ENCODE assay signal across 18 cellular contexts in genomic region chr1:101356013-101356412, GRCh38.
DNase-seq lines count a peak whose midpoint lies in the region; ATAC-seq, FAIRE-seq and TF ChIP-seq lines count a peak whose summit lies in the region.
"Had no signal": no experiment of that assay in that cellular context is flagged by ENCODE, and none has a peak within 500 bp of the region (broad histone marks: within the 10 kb centered on the region; RNA-seq: fewer than 3 reads in every experiment).

No MANE protein-coding gene starts in this region.

- in situ Hi-C loops in IMR-90 (cut with MboI; ENCODE audit: low sequenced_read_pairs) (no loop called here), KBM-7 (cut with MboI; ENCODE audit: low pct_unique_long_range_greater_than_20kb, low sequenced_read_pairs) (no loop called here)

- H3K79me1 ChIP-seq in IMR-90 (ENCODE audit: low read depth in 1 of 2, low read length in 2 of 2) (no peaks in the 10 kb centered on the region), H1 (ENCODE audit: low read depth, low read length) (no peaks in the 10 kb centered on the region)

- no peaks in the 10 kb centered on the region for H3K23me2 ChIP-seq in H1 (ENCODE audit: low read depth, low read length)

- H3K36me3 ChIP-seq in IMR-90 (ENCODE audit: control insufficient read depth, insufficient read depth, low read length) (no peaks in the 10 kb centered on the region), H1 (ENCODE audit: control insufficient read depth in 2 of 4, insufficient read depth in 4 of 4, low read length in 3 of 4) (no peaks in the 10 kb centered on the region), gastroesophageal sphincter (no peaks in the 10 kb centered on the region)

- no peak for TF ChIP-seq EP300 in A549 (IDR thresholded peaks at IDR 0.05)
- no peak for TF ChIP-seq EP300 in H1 (IDR thresholded peaks at IDR 0.05; ENCODE audit: borderline replicate concordance in 1 of 2, low read depth in 2 of 2, low read length in 2 of 2)
- no peak for TF ChIP-seq EP300 in gastroesophageal sphincter (IDR thresholded peaks at IDR 0.05)

- WGBS in A549 (ENCODE audit: missing lambda C conversion rate), result 85% methylated on average over 3 of the region's 3 CpGs
- WGBS in IMR-90 (ENCODE audit: extremely low coverage in 2 of 2, insufficient read length in 1 of 2), 2 experiments, result no CpG with 5 or more reads among the region's 3 CpGs
- 96% methylated on average over 3 of the region's 3 CpGs; no CpG with 5 or more reads in 1 of the 2 experiments for WGBS in H1 (ENCODE audit: extremely low coverage in 1 of 2, insufficient coverage in 1 of 2, insufficient read length in 1 of 2, insufficient replicate concordance in 2 of 2, low coverage in 1 of 2, low lambda C conversion rate in 2 of 2, missing lambda C conversion rate in 1 of 2), 2 experiments
- WGBS in gastroesophageal sphincter (ENCODE audit: low coverage in 1 of 2), 2 donors, result 86 to 95% methylated on average over 3 of the region's 3 CpGs

- no peak overlapping the region for H4K5ac ChIP-seq in IMR-90 (ENCODE audit: low read depth, low read length)
- H4K5ac ChIP-seq in H1 (ENCODE audit: insufficient read length, low read depth, low read length), result no peak overlapping the region

- H3K4me2 ChIP-seq in A549, result no peak overlapping the region
- H3K4me2 ChIP-seq in IMR-90 (ENCODE audit: low read depth, low read length), result no peak overlapping the region
- H3K4me2 ChIP-seq in H1 (ENCODE audit: insufficient read depth in 1 of 2, low read depth in 2 of 2, low read length in 2 of 2), result no peak overlapping the region

- H3K14ac ChIP-seq in IMR-90 (replicated peaks; ENCODE audit: low read depth, low read length), result no peak overlapping the region
- H3K14ac ChIP-seq in H1 (ENCODE audit: insufficient read length), result no peak overlapping the region

- intact Hi-C loops in IMR-90 (cut with micrococcal nuclease), result no loop called here

- BruUV-seq in IMR-90 (replicated peaks; lab: Mats Ljungman, UMichigan), result no TSS peak

- H3K27me3 ChIP-seq in IMR-90 (ENCODE audit: control insufficient read depth, insufficient read depth, low read length), result peaks cover 11% of the 10 kb centered on the region
- H3K27me3 ChIP-seq in H1 (replicated peaks in 1 of 4; ENCODE audit: control insufficient read depth in 3 of 4, extremely low read depth in 1 of 4, insufficient read depth in 3 of 4, low read length in 3 of 4), result no peaks in the 10 kb centered on the region
- H3K27me3 ChIP-seq in gastroesophageal sphincter, result no peaks in the 10 kb centered on the region

- ATAC-seq in A549 (no peak), IMR-90 (ENCODE audit: low read depth) (no peak), gastroesophageal sphincter (no peak)

- no peak overlapping the region for H3K23ac ChIP-seq in IMR-90 (ENCODE audit: low read depth, low read length)
- H3K23ac ChIP-seq in H1 (ENCODE audit: insufficient read length), result no peak overlapping the region

- H3K27ac ChIP-seq in A549, result no peak overlapping the region
- H3K27ac ChIP-seq in IMR-90 (ENCODE audit: insufficient read depth, low read length), result no peak overlapping the region
- H3K27ac ChIP-seq in H1 (ENCODE audit: low read depth, low read length), result no peak overlapping the region
- H3K27ac ChIP-seq in gastroesophageal sphincter, result no peak overlapping the region

- no peak overlapping the region for H4K8ac ChIP-seq in IMR-90 (ENCODE audit: low read depth in 2 of 2, low read length in 2 of 2)
- no peak overlapping the region for H4K8ac ChIP-seq in H1 (ENCODE audit: extremely low read depth, insufficient read depth, low read length)

- CTCF ChIA-PET in A549 (lab: Yijun Ruan, JAX), result interaction anchor here (0.9 to 1.7 kb wide), 2 partner anchors 16 to 47 kb away, joined by 3 to 9 read pairs; no protein-coding TSS in a partner anchor
- CTCF ChIA-PET in IMR-90 (lab: Yijun Ruan, JAX), result interaction anchor here (0.9 to 2.5 kb wide), 3 partner anchors 18 to 47 kb away, joined by 3 to 9 read pairs (median 3); no protein-coding TSS in a partner anchor
- CTCF ChIA-PET in H1 (lab: Charles Lee; ENCODE audit: partially characterized antibody), result interaction anchor here (0.7 to 3.6 kb wide), 11 partner anchors 8 to 86 kb away, joined by 3 to 43 read pairs (median 5); no protein-coding TSS in a partner anchor

- TF ChIP-seq CTCF in A549 (IDR thresholded peaks at IDR 0.05) (no peak), IMR-90 (conservative IDR thresholded peaks at IDR 0.05; ENCODE audit: low read depth, low read length) (no peak), H1 (IDR thresholded peaks at IDR 0.05; ENCODE audit: control extremely low read depth in 1 of 3, insufficient read depth in 1 of 3, low read depth in 1 of 3, low read length in 3 of 3) (no peak), gastroesophageal sphincter (IDR thresholded peaks at IDR 0.05) (no peak)

- H3K9ac ChIP-seq in IMR-90 (ENCODE audit: low read depth, low read length), result no peak overlapping the region
- H3K9ac ChIP-seq in H1 (replicated peaks in 1 of 4; ENCODE audit: extremely low read depth in 1 of 4, low read depth in 3 of 4, low read length in 3 of 4), result no peak overlapping the region

- H2BK120ac ChIP-seq in IMR-90 (ENCODE audit: low read depth, low read length) (no peak overlapping the region), H1 (replicated peaks; ENCODE audit: low read depth, low read length) (no peak overlapping the region)

- no peak overlapping the region for H3K18ac ChIP-seq in IMR-90 (ENCODE audit: low read depth, low read length)
- H3K18ac ChIP-seq in H1 (ENCODE audit: extremely low read depth, low read length), result no peak overlapping the region

- no peak for FAIRE-seq in A549 (lab: Jason Lieb, UNC)
- no peak for FAIRE-seq in H1 (lab: Jason Lieb, UNC)
- FAIRE-seq: G401.6, GM12892 had no signal

- DNase-seq in A549 (ENCODE audit: low read depth in 1 of 2, low spot score in 1 of 2) (no peak), IMR-90 (no peak), H1 (ENCODE audit: low read depth in 1 of 2, low spot score in 2 of 2) (no peak), KBM-7 (no peak), dermis blood vessel endothelial cell (no peak)
- DNase-seq: 8988T; C1 segment of cervical spinal cord; Calu3; CD4-positive, alpha-beta memory T cell; COR-L47; DMS53; DMS79 treated with DMSO at 0.1 percent for 48 hours; GOT3; H7; HCEC 1CT had no signal

- H2BK15ac ChIP-seq in IMR-90 (ENCODE audit: low read depth, low read length) (no peak overlapping the region), H1 (ENCODE audit: low read length) (no peak overlapping the region)

- H4K20me1 ChIP-seq in IMR-90 (ENCODE audit: insufficient read depth, low read length) (no peaks in the 10 kb centered on the region), H1 (replicated peaks in 1 of 2; ENCODE audit: control insufficient read depth in 1 of 2, insufficient read depth in 2 of 2, low read length in 2 of 2) (no peaks in the 10 kb centered on the region)

- no peaks in the 10 kb centered on the region for H3K79me2 ChIP-seq in H1 (ENCODE audit: control insufficient read depth in 1 of 2, insufficient read depth in 2 of 2, low read length in 2 of 2)

- no peak overlapping the region for H4K91ac ChIP-seq in IMR-90 (ENCODE audit: insufficient read depth, low read depth, low read length)
- H4K91ac ChIP-seq in H1 (replicated peaks; ENCODE audit: insufficient read length, low read length), result no peak overlapping the region

- no peak overlapping the region for H3K4me3 ChIP-seq in A549
- H3K4me3 ChIP-seq in IMR-90 (ENCODE audit: insufficient read depth, low read depth, low read length), result no peak overlapping the region
- no peak overlapping the region for H3K4me3 ChIP-seq in H1 (ENCODE audit: extremely low read depth in 1 of 4, insufficient read depth in 2 of 4, low read depth in 3 of 4, low read length in 4 of 4)
- no peak overlapping the region for H3K4me3 ChIP-seq in gastroesophageal sphincter

- H3K4me1 ChIP-seq in A549 (no peaks in the 10 kb centered on the region), IMR-90 (ENCODE audit: control insufficient read depth, insufficient read depth, low read length) (no peaks in the 10 kb centered on the region), H1 (replicated peaks in 1 of 4; ENCODE audit: control insufficient read depth in 3 of 4, insufficient read depth in 4 of 4, low read length in 3 of 4) (no peaks in the 10 kb centered on the region), gastroesophageal sphincter (no peaks in the 10 kb centered on the region)

- TF ChIP-seq POLR2A in A549 (IDR thresholded peaks at IDR 0.05; ENCODE audit: low read length) (no peak), IMR-90 (IDR thresholded peaks at IDR 0.05; ENCODE audit: low read depth, low read length) (no peak), H1 (IDR thresholded peaks at IDR 0.05; ENCODE audit: control extremely low read depth in 1 of 2, low read depth in 2 of 2, low read length in 2 of 2) (no peak), gastroesophageal sphincter (IDR thresholded peaks at IDR 0.05) (no peak)

- H3K56ac ChIP-seq in IMR-90 (ENCODE audit: extremely low read depth, insufficient read depth, low read length) (no peak overlapping the region), H1 (replicated peaks; ENCODE audit: insufficient read length, low read depth, low read length) (no peak overlapping the region)

- H3K9me3 ChIP-seq in A549, result no peaks in the 10 kb centered on the region
- no peaks in the 10 kb centered on the region for H3K9me3 ChIP-seq in IMR-90 (ENCODE audit: control insufficient read depth, insufficient read depth, low read length)
- H3K9me3 ChIP-seq in H1 (ENCODE audit: insufficient read depth in 2 of 2, low read depth in 1 of 2, low read length in 1 of 2), result no peaks in the 10 kb centered on the region
- no peaks in the 10 kb centered on the region for H3K9me3 ChIP-seq in gastroesophageal sphincter

- H2AK5ac ChIP-seq in IMR-90 (ENCODE audit: low read depth, low read length), result no peak overlapping the region
- H2AK5ac ChIP-seq in H1 (ENCODE audit: low read depth, low read length), result no peak overlapping the region

- H3K4ac ChIP-seq in IMR-90 (ENCODE audit: low read depth, low read length) (no peak overlapping the region), H1 (replicated peaks; ENCODE audit: insufficient read length, low read depth, low read length) (no peak overlapping the region)

- POLR2A ChIA-PET in A549 (lab: Yijun Ruan, JAX) (no interaction called here), IMR-90 (lab: Charles Lee; ENCODE audit: unreplicated experiment) (no interaction called here), H1 (lab: Charles Lee; ENCODE audit: partially characterized antibody) (no interaction called here)

- H2BK5ac ChIP-seq in IMR-90 (ENCODE audit: low read depth, low read length, poor library complexity, severe bottlenecking) (no peak overlapping the region), H1 (ENCODE audit: low read depth, low read length) (no peak overlapping the region)

- H3K9me1 ChIP-seq in IMR-90 (ENCODE audit: insufficient read depth, low read length), result no peaks in the 10 kb centered on the region

- TF ChIP-seq RAD21 in A549 (conservative IDR thresholded peaks at IDR 0.05 in 1 of 2, IDR thresholded peaks at IDR 0.05 in 1 of 2) (no peak), IMR-90 (IDR thresholded peaks at IDR 0.05; ENCODE audit: low read length) (no peak), H1 (IDR thresholded peaks at IDR 0.05 in 1 of 2, conservative IDR thresholded peaks at IDR 0.05 in 1 of 2; ENCODE audit: low read depth in 2 of 2, low read length in 2 of 2) (no peak)

- H2BK12ac ChIP-seq in H1 (ENCODE audit: low read depth, low read length), result no peak overlapping the region

- H2AK9ac ChIP-seq in IMR-90 (replicated peaks; ENCODE audit: low read depth, low read length, poor library complexity), result no peak overlapping the region

- H2BK20ac ChIP-seq in IMR-90 (ENCODE audit: low read depth, low read length) (no peak overlapping the region), H1 (ENCODE audit: low read length) (no peak overlapping the region)

- dilution Hi-C loops in IMR-90 (cut with HindIII; ENCODE audit: low sequenced_read_pairs, unreplicated experiment), result no loop called here

- H2AFZ ChIP-seq in IMR-90 (replicated peaks; ENCODE audit: low read length, poor library complexity) (no peak overlapping the region), H1 (ENCODE audit: low read length) (no peak overlapping the region)

Comparison
In these comparisons a context has a peak if more than half of its experiments do, and no peak if none do; other contexts are left out.
1. Of the 18 proteins assayed by ChIP-seq in both H1 and A549: peak only in H1: none; only in A549: none; in both: MAFK; in neither: 17.